In the genomic region with DNA sequence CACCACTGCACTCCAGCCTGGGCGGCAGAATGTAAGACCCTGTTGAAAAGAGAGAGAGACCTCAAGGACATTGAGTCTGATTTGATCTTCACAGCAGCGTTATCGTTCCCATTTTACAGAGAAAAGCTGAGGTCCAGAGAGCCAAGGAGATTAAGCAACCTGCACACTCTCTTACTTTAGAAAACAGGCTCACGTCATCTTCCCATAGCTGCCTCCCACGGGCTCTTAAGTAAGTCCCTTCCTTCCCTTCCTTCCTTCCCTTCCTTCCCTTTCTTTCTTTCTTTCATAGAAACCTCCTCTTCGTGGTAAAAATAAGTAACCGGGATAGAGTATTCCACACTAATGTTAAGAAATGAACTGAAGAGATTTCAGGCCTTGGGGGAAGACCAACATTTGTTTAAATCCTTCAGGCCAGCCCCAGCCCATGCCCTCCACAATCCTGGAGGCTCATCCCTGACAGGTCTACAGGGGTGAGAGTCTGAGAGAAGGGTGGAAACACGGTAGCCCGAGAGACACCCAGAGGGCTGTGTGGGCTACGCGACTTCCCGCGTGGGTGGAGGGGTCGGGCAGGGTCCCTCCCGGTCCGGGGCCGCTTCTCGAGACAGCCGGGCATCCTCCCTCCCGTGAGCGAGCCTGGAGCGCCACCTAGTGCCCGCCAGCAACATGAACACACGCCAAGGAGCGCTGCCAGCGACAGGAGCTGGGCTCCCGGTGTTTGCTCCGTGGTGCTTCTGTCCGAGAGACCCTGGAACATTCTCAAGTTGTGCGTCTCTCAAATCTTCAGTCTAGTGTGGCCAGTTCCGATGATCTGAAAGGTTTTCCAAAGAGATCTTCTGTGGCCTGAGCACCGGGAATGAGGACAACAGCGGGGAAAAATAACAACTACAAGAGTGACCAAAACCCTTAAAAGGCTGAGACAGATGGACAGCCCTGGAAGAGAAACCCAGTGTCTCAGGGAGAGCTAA, we compare ENCODE assay signal across 8 cellular contexts.
DNase-seq lines count a peak whose midpoint lies in the region; ATAC-seq and TF ChIP-seq lines count a peak whose summit lies in the region.

No MANE protein-coding gene starts in this region.

- peaks cover 18% of the 10 kb centered on the region for H3K4me1 Mint-ChIP-seq in CD14-positive monocyte
- H3K4me1 Mint-ChIP-seq in naive B cell: peaks cover 7 to 8% (median 7%) of the 10 kb centered on the region in 3 donors
- H3K4me1 Mint-ChIP-seq in stimulated activated effector memory CD8-positive, alpha-beta T cell treated with anti-CD3 and anti-CD28 coated beads, Interleukin-12 subunit alpha, Interleukin-12 subunit beta, amount 100 ng/mL, for 72 hours: peaks cover 9% of the 10 kb centered on the region

- H3K9ac ChIP-seq in NT2/D1 (ENCODE audit: insufficient read length, low read depth): peak overlapping the region; percentile 35

- peak; percentile 85 for ATAC-seq in GM19324 (IDR thresholded peaks at IDR 0.05; ENCODE audit: low FRiP score, unreplicated experiment)
- ATAC-seq in HG03378 (IDR thresholded peaks at IDR 0.05; ENCODE audit: unreplicated experiment): peak; percentile 85
- peak; percentile 63 to 65 for ATAC-seq in naive B cell (ENCODE audit: low read depth in 2 of 2)
- peak; percentile 79 for ATAC-seq in stimulated activated effector memory CD8-positive, alpha-beta T cell treated with anti-CD3 and anti-CD28 coated beads, Interleukin-12 subunit alpha, Interleukin-12 subunit beta, amount 100 ng/mL, for 72 hours

- H3K36me3 ChIP-seq in NT2/D1 (ENCODE audit: insufficient read depth, insufficient read length, low read length) (no peaks in the 10 kb centered on the region), esophagus muscularis mucosa (no peaks in the 10 kb centered on the region)

- H3K27ac ChIP-seq in esophagus muscularis mucosa (replicated peaks in 1 of 4): peak overlapping the region; percentile 43 to 64 (median 51)

- H3K4me3 Mint-ChIP-seq in CD14-positive monocyte (peak overlapping the region; percentile 55 to 80), naive B cell (no peak overlapping the region)
- no peak overlapping the region for H3K4me3 Mint-ChIP-seq in stimulated activated effector memory CD8-positive, alpha-beta T cell treated with anti-CD3 and anti-CD28 coated beads, Interleukin-12 subunit alpha, Interleukin-12 subunit beta, amount 100 ng/mL, for 72 hours

- H3K9me3 Mint-ChIP-seq in CD14-positive monocyte (peaks cover 0 to 2% (median 0%) of the 10 kb centered on the region in 7 donors), naive B cell (no peaks in the 10 kb centered on the region)
- no peaks in the 10 kb centered on the region for H3K9me3 Mint-ChIP-seq in stimulated activated effector memory CD8-positive, alpha-beta T cell treated with anti-CD3 and anti-CD28 coated beads, Interleukin-12 subunit alpha, Interleukin-12 subunit beta, amount 100 ng/mL, for 72 hours

- TF ChIP-seq EP300 in esophagus muscularis mucosa (IDR thresholded peaks at IDR 0.05): no peak

- intact Hi-C loops in CD14-positive monocyte (cut with micrococcal nuclease) (loop anchor here (5.0 kb wide), 2 partner anchors 148 to 163 kb away; no protein-coding TSS in a partner anchor), esophagus muscularis mucosa (cut with DNase I) (loop anchor here (10.0 kb wide), 1 partner anchor 251 kb away; no protein-coding TSS in a partner anchor)

- H3K4me1 ChIP-seq in NT2/D1 (ENCODE audit: insufficient read depth, insufficient read length): peaks cover 4% of the 10 kb centered on the region
- peaks cover 0 to 28% (median 21%) of the 10 kb centered on the region in 4 donors for H3K4me1 ChIP-seq in esophagus muscularis mucosa

- H3K27ac Mint-ChIP-seq in CD14-positive monocyte: no peak overlapping the region
- H3K27ac Mint-ChIP-seq in naive B cell: peak overlapping the region in 1 of 6 donors; percentile 33
- no peak overlapping the region for H3K27ac Mint-ChIP-seq in stimulated activated effector memory CD8-positive, alpha-beta T cell treated with anti-CD3 and anti-CD28 coated beads, Interleukin-12 subunit alpha, Interleukin-12 subunit beta, amount 100 ng/mL, for 72 hours

- H3K36me3 Mint-ChIP-seq in CD14-positive monocyte: no peaks in the 10 kb centered on the region
- no peaks in the 10 kb centered on the region for H3K36me3 Mint-ChIP-seq in naive B cell
- H3K36me3 Mint-ChIP-seq in stimulated activated effector memory CD8-positive, alpha-beta T cell treated with anti-CD3 and anti-CD28 coated beads, Interleukin-12 subunit alpha, Interleukin-12 subunit beta, amount 100 ng/mL, for 72 hours: no peaks in the 10 kb centered on the region

- no peaks in the 10 kb centered on the region for H3K9me3 ChIP-seq in NT2/D1 (ENCODE audit: insufficient read depth, low read length)
- H3K9me3 ChIP-seq in esophagus muscularis mucosa: no peaks in the 10 kb centered on the region

- peak; percentile 96 for TF ChIP-seq CTCF in CD14-positive monocyte (IDR thresholded peaks at IDR 0.05)
- TF ChIP-seq CTCF in esophagus muscularis mucosa (IDR thresholded peaks at IDR 0.05): peak; percentile 89 to 96 (median 91)

- WGBS in esophagus muscularis mucosa: 10% methylated on average over 33 of the region's 33 CpGs

- peaks cover 34% of the 10 kb centered on the region for H3K27me3 ChIP-seq in NT2/D1 (ENCODE audit: insufficient read depth, insufficient read length)
- no peaks in the 10 kb centered on the region for H3K27me3 ChIP-seq in esophagus muscularis mucosa

- H3K27me3 Mint-ChIP-seq in CD14-positive monocyte (ENCODE audit: low read depth in 3 of 3) (peaks cover 11 to 33% (median 25%) of the 10 kb centered on the region in 3 donors), naive B cell (peaks cover 30 to 70% (median 46%) of the 10 kb centered on the region in 3 donors)

- H3K4me3 ChIP-seq in NT2/D1 (ENCODE audit: insufficient read length, low read depth) (no peak overlapping the region), esophagus muscularis mucosa (peak overlapping the region; percentile 36 to 48 (median 44))

- TF ChIP-seq POLR2A in esophagus muscularis mucosa (IDR thresholded peaks at IDR 0.05; ENCODE audit: low read depth): no peak

- peak; percentile 64 for DNase-seq in CD14-positive monocyte (ENCODE audit: low spot score)
- peak; percentile 77 for DNase-seq in NT2/D1 (ENCODE audit: low read depth, low spot score)
- peak; percentile 51 for DNase-seq in activated T-cell treated with anti-CD3 and anti-CD28 coated beads for 4 hours
- no peak for DNase-seq in esophagus muscularis mucosa (ENCODE audit: extremely low spot score)
- peak; percentile 23 for DNase-seq in naive B cell
- DNase-seq in stimulated activated effector memory CD8-positive, alpha-beta T cell treated with anti-CD3 and anti-CD28 coated beads, Interleukin-12 subunit alpha, Interleukin-12 subunit beta, amount 100 ng/mL, for 72 hours (ENCODE audit: low spot score in 2 of 2): peak; percentile 65 to 85

Comparison
In these comparisons a context has a peak if more than half of its experiments do, and no peak if none do; other contexts are left out.
1. H3K4me3 Mint-ChIP-seq: peak in CD14-positive monocyte (2 of 2); none in naive B cell (0 of 8) and stimulated activated effector memory CD8-positive, alpha-beta T cell treated with anti-CD3 and anti-CD28 coated beads, Interleukin-12 subunit alpha, Interleukin-12 subunit beta, amount 100 ng/mL, for 72 hours (single experiment).
2. Peak in every context shown above with its lines, with median percentiles within 50 percentile points of each other: ATAC-seq.